Comparison of ENCODE assay signal across 12 cellular contexts in the genomic region with DNA sequence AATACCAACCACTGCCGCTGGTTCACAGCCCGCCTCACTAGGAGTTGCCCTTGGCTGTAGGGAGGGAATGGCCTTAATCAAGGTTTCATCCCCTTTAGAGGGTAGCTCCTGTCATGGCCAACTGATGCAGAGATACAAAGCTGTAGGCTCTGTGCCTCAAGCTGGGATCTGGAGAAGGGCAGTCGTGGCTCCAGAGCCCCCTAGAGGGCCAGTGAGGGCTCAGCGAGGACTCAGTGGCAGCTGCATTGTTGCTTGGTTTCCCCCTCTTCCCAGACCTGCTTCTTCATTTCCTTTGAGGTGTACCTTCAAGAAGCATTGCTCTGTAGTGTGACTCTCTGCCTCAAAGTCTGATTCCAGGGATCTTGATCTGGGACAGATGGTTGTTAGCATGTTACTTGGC.
DNase-seq lines count a peak whose midpoint lies in the region; ATAC-seq and TF ChIP-seq lines count a peak whose summit lies in the region.
"Had no signal": no experiment of that assay in that cellular context is flagged by ENCODE, and none has a peak within 500 bp of the region (broad histone marks: within the 10 kb centered on the region; RNA-seq: fewer than 3 reads in every experiment).

No MANE protein-coding gene starts in this region.

- H3K18ac ChIP-seq in mesenchymal stem cell (ENCODE audit: low read depth in 1 of 2, low read length in 2 of 2): peak overlapping the region in 1 of 2 experiments; percentile 3

- no peak overlapping the region for H3K14ac ChIP-seq in mesenchymal stem cell (ENCODE audit: low read length in 2 of 2)

- H3K27me3 ChIP-seq in HCT116 (ENCODE audit: insufficient read depth, low read length) (no peaks in the 10 kb centered on the region), mesenchymal stem cell (ENCODE audit: control insufficient read depth in 1 of 2, insufficient read depth in 1 of 2, low read length in 2 of 2) (no peaks in the 10 kb centered on the region), gastroesophageal sphincter (no peaks in the 10 kb centered on the region)

- no TSS peak for BruUV-seq in HCT116 (replicated peaks; lab: Mats Ljungman, UMichigan)

- H3K4ac ChIP-seq in mesenchymal stem cell (ENCODE audit: low read depth in 1 of 2, low read length in 2 of 2): no peak overlapping the region

- DNase-seq in ELR (ENCODE audit: low read depth): peak; percentile 15
- no peak for DNase-seq in HCT116 (ENCODE audit: low read depth, low spot score)
- peak; percentile 37 for DNase-seq in UCSD-AML1 (lab: John Stamatoyannopoulos, UW; ENCODE audit: unreplicated experiment)
- no peak for DNase-seq in mesenchymal stem cell
- no peak for DNase-seq in GM03348 (ENCODE audit: low spot score)
- DNase-seq in T-helper 2 cell: no peak
- DNase-seq: effector memory CD8-positive, alpha-beta T cell; NCI-H1930; SIG-M5; stimulated activated CD4-positive, alpha-beta T cell treated with anti-CD3 and anti-CD28 coated beads, Interleukin-1b, Interleukin-23, amount 100 ng/mL, for 48 hours had no signal

- intact Hi-C loops in HCT116 (cut with micrococcal nuclease): no loop called here

- POLR2A ChIA-PET in HCT116 (lab: Charles Lee): no interaction called here

- TF ChIP-seq EP300 in gastroesophageal sphincter (IDR thresholded peaks at IDR 0.05): no peak

- H3K4me3 ChIP-seq in HCT116 (replicated peaks in 1 of 2; ENCODE audit: low read depth in 1 of 2, low read length in 2 of 2) (no peak overlapping the region), mesenchymal stem cell (ENCODE audit: insufficient read depth in 1 of 2, low read depth in 1 of 2, low read length in 2 of 2) (no peak overlapping the region), gastroesophageal sphincter (no peak overlapping the region)

- H3K9ac ChIP-seq in HCT116 (ENCODE audit: low read length) (no peak overlapping the region), mesenchymal stem cell (ENCODE audit: low read length) (no peak overlapping the region)

- H3K4me1 ChIP-seq in HCT116 (ENCODE audit: control insufficient read depth in 1 of 2, insufficient read depth in 2 of 2, low read length in 2 of 2) (no peaks in the 10 kb centered on the region), mesenchymal stem cell (ENCODE audit: control insufficient read depth, insufficient read depth, low read depth, low read length) (peaks cover 3% of the 10 kb centered on the region), gastroesophageal sphincter (no peaks in the 10 kb centered on the region)

- H2BK120ac ChIP-seq in mesenchymal stem cell (ENCODE audit: low read depth, low read length): no peak overlapping the region

- H3K9me2 ChIP-seq in HCT116 (ENCODE audit: insufficient read depth): no peaks in the 10 kb centered on the region

- no peak overlapping the region for H3K23ac ChIP-seq in mesenchymal stem cell (ENCODE audit: low read length in 2 of 2)

- no peaks in the 10 kb centered on the region for H3K79me2 ChIP-seq in HCT116 (ENCODE audit: insufficient read depth, low read length)

- no peak overlapping the region for H3K27ac ChIP-seq in HCT116 (ENCODE audit: low read depth, low read length)
- no peak overlapping the region for H3K27ac ChIP-seq in mesenchymal stem cell (ENCODE audit: low read length, poor library complexity, severe bottlenecking)
- H3K27ac ChIP-seq in gastroesophageal sphincter: no peak overlapping the region
- H3K27ac ChIP-seq: neutrophil had no signal

- CTCF ChIA-PET in HCT116 (lab: Charles Lee): interaction anchor here (1.5 kb wide), 2 partner anchors 12 to 185 kb away, joined by 3 to 4 read pairs; no protein-coding TSS in a partner anchor

- peak; percentile 35; the same call in 1 of the 2 replicates for TF ChIP-seq RAD21 in HCT116 (IDR thresholded peaks at IDR 0.05; ENCODE audit: low read depth)

- H4K20me1 ChIP-seq in HCT116 (ENCODE audit: insufficient read depth): no peaks in the 10 kb centered on the region

- TF ChIP-seq POLR2A in HCT116 (IDR thresholded peaks at IDR 0.05; ENCODE audit: borderline replicate concordance, extremely low read depth, insufficient read depth, insufficient read length) (no peak), gastroesophageal sphincter (IDR thresholded peaks at IDR 0.05) (no peak)

- 79% methylated on average over 4 of the region's 4 CpGs for WGBS in mesenchymal stem cell
- 100% methylated on average over 1 of the region's 4 CpGs; no CpG with 5 or more reads in 1 of the 2 donors for WGBS in gastroesophageal sphincter (ENCODE audit: low coverage in 1 of 2), 2 donors

- ATAC-seq in HCT116 (peak; percentile 83), gastroesophageal sphincter (no peak)
- ATAC-seq: effector memory CD8-positive, alpha-beta T cell had no signal

- no peak overlapping the region for H2BK5ac ChIP-seq in mesenchymal stem cell (ENCODE audit: low read depth, low read length, poor library complexity, severe bottlenecking)

- no peak overlapping the region for H2BK15ac ChIP-seq in mesenchymal stem cell (ENCODE audit: low read depth, poor library complexity, severe bottlenecking)

- peak overlapping the region in 1 of 2 experiments; percentile 23 for H2BK12ac ChIP-seq in mesenchymal stem cell (ENCODE audit: low read length in 2 of 2)

- TF ChIP-seq CTCF in HCT116 (IDR thresholded peaks at IDR 0.05 in 2 of 3, conservative IDR thresholded peaks at IDR 0.05 in 1 of 3; ENCODE audit: borderline replicate concordance in 1 of 3, insufficient read depth in 1 of 3, low read depth in 2 of 3, low read length in 2 of 3) (peak in 2 of 3 experiments; percentile 38 to 52; a peak in 3 of 6 replicates), gastroesophageal sphincter (IDR thresholded peaks at IDR 0.05) (no peak)

- no peaks in the 10 kb centered on the region for H3K79me1 ChIP-seq in mesenchymal stem cell (replicated peaks; ENCODE audit: low read length, poor library complexity, severe bottlenecking)

- RAD21 ChIA-PET in HCT116 (lab: Charles Lee; ENCODE audit: low non-redundant PET in 1 of 2, low total read pairs in 2 of 2, uncharacterized antibody in 2 of 2, unreplicated experiment in 2 of 2): interaction anchor here in 1 of 2 experiments (1.1 kb wide), 1 partner anchor 185 kb away, joined by 4 read pairs; no protein-coding TSS in a partner anchor

- H2AK5ac ChIP-seq in mesenchymal stem cell (ENCODE audit: low read length, severe bottlenecking): peak overlapping the region; percentile 30

- H4K91ac ChIP-seq in mesenchymal stem cell (ENCODE audit: low read length): no peak overlapping the region

- H3K36me3 ChIP-seq in HCT116 (ENCODE audit: control insufficient read depth in 1 of 2, insufficient read depth in 2 of 2, low read length in 2 of 2) (no peaks in the 10 kb centered on the region), mesenchymal stem cell (ENCODE audit: control insufficient read depth in 1 of 2, insufficient read depth in 2 of 2, low read depth in 1 of 2, low read length in 2 of 2) (no peaks in the 10 kb centered on the region), gastroesophageal sphincter (no peaks in the 10 kb centered on the region)
- H3K36me3 ChIP-seq: neutrophil had no signal

- no peak overlapping the region for H3K4me2 ChIP-seq in HCT116 (ENCODE audit: low read length)
- H3K4me2 ChIP-seq in mesenchymal stem cell (ENCODE audit: low read length, poor library complexity, severe bottlenecking): no peak overlapping the region

- H2AFZ ChIP-seq in HCT116 (ENCODE audit: low read depth, low read length, poor library complexity, severe bottlenecking) (no peak overlapping the region), mesenchymal stem cell (ENCODE audit: low read depth, low read length) (no peak overlapping the region)

- H3K9me3 ChIP-seq in HCT116 (ENCODE audit: control insufficient read depth in 1 of 2, insufficient read depth in 1 of 2, low read depth in 1 of 2, low read length in 2 of 2): no peaks in the 10 kb centered on the region
- no peaks in the 10 kb centered on the region for H3K9me3 ChIP-seq in mesenchymal stem cell (ENCODE audit: control insufficient read depth, low read length)
- no peaks in the 10 kb centered on the region for H3K9me3 ChIP-seq in gastroesophageal sphincter
- H3K9me3 ChIP-seq: neutrophil had no signal

- no peak overlapping the region for H4K8ac ChIP-seq in mesenchymal stem cell (ENCODE audit: low read length)

TF ChIP-seq in HCT116, 20 proteins besides CTCF, POLR2A, EP300 and RAD21:
- no peak for TF ChIP-seq EGR1 (IDR thresholded peaks at IDR 0.05; ENCODE audit: low read depth)
- TF ChIP-seq, protein P1, sequence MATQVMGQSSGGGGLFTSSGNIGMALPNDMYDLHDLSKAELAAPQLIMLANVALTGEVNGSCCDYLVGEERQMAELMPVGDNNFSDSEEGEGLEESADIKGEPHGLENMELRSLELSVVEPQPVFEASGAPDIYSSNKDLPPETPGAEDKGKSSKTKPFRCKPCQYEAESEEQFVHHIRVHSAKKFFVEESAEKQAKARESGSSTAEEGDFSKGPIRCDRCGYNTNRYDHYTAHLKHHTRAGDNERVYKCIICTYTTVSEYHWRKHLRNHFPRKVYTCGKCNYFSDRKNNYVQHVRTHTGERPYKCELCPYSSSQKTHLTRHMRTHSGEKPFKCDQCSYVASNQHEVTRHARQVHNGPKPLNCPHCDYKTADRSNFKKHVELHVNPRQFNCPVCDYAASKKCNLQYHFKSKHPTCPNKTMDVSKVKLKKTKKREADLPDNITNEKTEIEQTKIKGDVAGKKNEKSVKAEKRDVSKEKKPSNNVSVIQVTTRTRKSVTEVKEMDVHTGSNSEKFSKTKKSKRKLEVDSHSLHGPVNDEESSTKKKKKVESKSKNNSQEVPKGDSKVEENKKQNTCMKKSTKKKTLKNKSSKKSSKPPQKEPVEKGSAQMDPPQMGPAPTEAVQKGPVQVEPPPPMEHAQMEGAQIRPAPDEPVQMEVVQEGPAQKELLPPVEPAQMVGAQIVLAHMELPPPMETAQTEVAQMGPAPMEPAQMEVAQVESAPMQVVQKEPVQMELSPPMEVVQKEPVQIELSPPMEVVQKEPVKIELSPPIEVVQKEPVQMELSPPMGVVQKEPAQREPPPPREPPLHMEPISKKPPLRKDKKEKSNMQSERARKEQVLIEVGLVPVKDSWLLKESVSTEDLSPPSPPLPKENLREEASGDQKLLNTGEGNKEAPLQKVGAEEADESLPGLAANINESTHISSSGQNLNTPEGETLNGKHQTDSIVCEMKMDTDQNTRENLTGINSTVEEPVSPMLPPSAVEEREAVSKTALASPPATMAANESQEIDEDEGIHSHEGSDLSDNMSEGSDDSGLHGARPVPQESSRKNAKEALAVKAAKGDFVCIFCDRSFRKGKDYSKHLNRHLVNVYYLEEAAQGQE (IDR thresholded peaks at IDR 0.05; ENCODE audit: low read depth): no peak
- TF ChIP-seq ZFX (IDR thresholded peaks at IDR 0.05): no peak
- TF ChIP-seq SRF (IDR thresholded peaks at IDR 0.05; ENCODE audit: low read depth): no peak
- TF ChIP-seq FOSL1 (IDR thresholded peaks at IDR 0.05; ENCODE audit: low read depth): no peak
- no peak for TF ChIP-seq SIN3A (IDR thresholded peaks at IDR 0.05; ENCODE audit: low read depth)
- no peak for TF ChIP-seq CBX3 (IDR thresholded peaks at IDR 0.05; ENCODE audit: low read depth)
- no peak for TF ChIP-seq EZH2phosphoT487 (IDR thresholded peaks at IDR 0.05; ENCODE audit: borderline replicate concordance)
- TF ChIP-seq SP1 (IDR thresholded peaks at IDR 0.05; ENCODE audit: low read depth): no peak
- TF ChIP-seq ELF1 (IDR thresholded peaks at IDR 0.05; ENCODE audit: borderline replicate concordance, low read depth): no peak
- no peak for TF ChIP-seq JUND (IDR thresholded peaks at IDR 0.05)

Comparison
In these comparisons a context has a peak if more than half of its experiments do, and no peak if none do; other contexts are left out.
1. DNase-seq: peak in ELR (single experiment) and UCSD-AML1 (single experiment); none in HCT116 (single experiment), mesenchymal stem cell (single experiment), GM03348 (single experiment) and T-helper 2 cell (0 of 5).
2. CTCF ChIP-seq: peak in HCT116 (2 of 3); none in gastroesophageal sphincter (0 of 4).